13 cellular contexts compared by ENCODE assay signal in genomic region chr2:149021271-149021719, GRCh38. TPM values are rescaled to one million over a fixed set of nuclear protein-coding genes. Genes with fewer than 3 reads are reported as not detected.
DNase-seq lines count a peak whose midpoint lies in the region; ATAC-seq and TF ChIP-seq lines count a peak whose summit lies in the region.
"Had no signal": no experiment of that assay in that cellular context is flagged by ENCODE, and none has a peak within 500 bp of the region (broad histone marks: within the 10 kb centered on the region; RNA-seq: fewer than 3 reads in every experiment).

No MANE protein-coding gene starts in this region.

- H3K27ac Mint-ChIP-seq in MCF 10A (ENCODE audit: low read depth, unreplicated experiment), result no peak overlapping the region
- H3K27ac Mint-ChIP-seq: activated naive CD8-positive, alpha-beta T cell treated with anti-CD3 and anti-CD28 coated beads, Interleukin-2, amount 50 U/mL, for 24 hours; WTC11 had no signal

- CTCF ChIA-PET in MCF 10A (lab: Yijun Ruan, JAX), result interaction anchor here (0.7 to 0.8 kb wide), 2 partner anchors 13 to 292 kb away, joined by 3 read pairs; no protein-coding TSS in a partner anchor

- peak; percentile 44 for DNase-seq in GM10266 (ENCODE audit: extremely low spot score)
- peak; percentile 82 for DNase-seq in NAMALWA (ENCODE audit: low spot score)
- DNase-seq in stimulated activated CD4-positive, alpha-beta T cell treated with anti-CD3 and anti-CD28 coated beads, Interleukin-4, amount 100 ng/mL, for 24 hours, result no peak
- DNase-seq in MCF 10A (ENCODE audit: unreplicated experiment), result no peak
- no peak for DNase-seq in DMS153 treated with DMSO at 0.1 percent for 48 hours (lab: John Stamatoyannopoulos, UW; ENCODE audit: unreplicated experiment)
- no peak for DNase-seq in NCI-H2227 (lab: John Stamatoyannopoulos, UW; ENCODE audit: unreplicated experiment)
- DNase-seq: activated naive CD8-positive, alpha-beta T cell treated with anti-CD3 and anti-CD28 coated beads, Interleukin-2, amount 50 U/mL, for 24 hours; KBM-7; NCI-H82; ovary had no signal

- ATAC-seq in GM19463 (IDR thresholded peaks at IDR 0.05; ENCODE audit: unreplicated experiment) (peak; percentile 41), HG02981 (IDR thresholded peaks at IDR 0.05; ENCODE audit: unreplicated experiment) (peak; percentile 78)
- ATAC-seq: activated naive CD8-positive, alpha-beta T cell treated with anti-CD3 and anti-CD28 coated beads, Interleukin-2, amount 50 U/mL, for 24 hours; WTC11 had no signal

- peaks cover 5% of the 10 kb centered on the region for H3K4me1 Mint-ChIP-seq in MCF 10A (ENCODE audit: insufficient read depth, unreplicated experiment)
- H3K4me1 Mint-ChIP-seq: activated naive CD8-positive, alpha-beta T cell treated with anti-CD3 and anti-CD28 coated beads, Interleukin-2, amount 50 U/mL, for 24 hours had no signal

- no peak overlapping the region for H3K4me3 Mint-ChIP-seq in MCF 10A (ENCODE audit: unreplicated experiment)
- H3K4me3 Mint-ChIP-seq: activated naive CD8-positive, alpha-beta T cell treated with anti-CD3 and anti-CD28 coated beads, Interleukin-2, amount 50 U/mL, for 24 hours; WTC11 had no signal

- BruUV-seq in MCF 10A (replicated peaks; lab: Mats Ljungman, UMichigan), result no TSS peak

- no peak for TF ChIP-seq CTCF in GM10266 (IDR thresholded peaks at IDR 0.05; ENCODE audit: control insufficient read depth, insufficient read depth, low read depth, missing control alignments)
- no peak for TF ChIP-seq CTCF in MCF 10A (IDR thresholded peaks at IDR 0.05; ENCODE audit: unreplicated experiment)

- H3K36me3 Mint-ChIP-seq in MCF 10A (ENCODE audit: insufficient read depth, unreplicated experiment), result no peaks in the 10 kb centered on the region

- peaks cover 11% of the 10 kb centered on the region for H3K27me3 Mint-ChIP-seq in MCF 10A (ENCODE audit: insufficient read depth, unreplicated experiment)

- POLR2A ChIA-PET in MCF 10A (lab: Yijun Ruan, JAX), result no interaction called here

- H3K9me3 Mint-ChIP-seq in MCF 10A (ENCODE audit: unreplicated experiment), result no peaks in the 10 kb centered on the region
- H3K9me3 Mint-ChIP-seq: activated naive CD8-positive, alpha-beta T cell treated with anti-CD3 and anti-CD28 coated beads, Interleukin-2, amount 50 U/mL, for 24 hours; WTC11 had no signal

- intact Hi-C loops in MCF 10A (cut with micrococcal nuclease), result no loop called here

RNA-seq across cellular contexts. Expression of gene LYPD6B, which starts 17.2 kb away (rescaled TPM):
- 0.37 TPM in 2 replicates for total RNA-seq in MCF 10A (2022)

Comparison
In these comparisons a context has a peak if more than half of its experiments do, and no peak if none do; other contexts are left out.
1. DNase-seq: peak in GM10266 (single experiment) and NAMALWA (single experiment); none in stimulated activated CD4-positive, alpha-beta T cell treated with anti-CD3 and anti-CD28 coated beads, Interleukin-4, amount 100 ng/mL, for 24 hours (single experiment), MCF 10A (single experiment), DMS153 treated with DMSO at 0.1 percent for 48 hours (single experiment) and NCI-H2227 (single experiment).